Comparison of ENCODE assay signal across 14 cellular contexts in the genomic region with DNA sequence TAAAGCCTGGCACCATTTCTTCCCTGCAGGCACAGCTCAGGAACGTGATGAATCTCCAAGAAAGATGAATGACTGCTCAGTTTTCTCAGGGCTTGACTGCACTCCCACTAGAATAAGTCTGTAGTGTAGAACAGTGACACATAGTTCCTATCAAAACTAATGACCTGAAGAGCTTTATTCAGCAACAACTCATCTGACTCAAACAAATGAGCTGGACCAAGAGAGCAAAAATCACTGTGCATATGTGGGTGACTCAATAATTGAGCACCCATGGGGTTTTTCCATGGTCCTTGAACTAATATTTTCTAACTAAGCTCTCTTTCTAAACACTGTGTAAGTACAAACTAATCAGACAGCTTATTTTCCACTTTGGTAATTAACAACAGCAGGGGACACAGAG.
A peak's percentile ranks its signal among the peaks of the same experiment; 100 is the strongest.
DNase-seq lines count a peak whose midpoint lies in the region; ATAC-seq, FAIRE-seq and TF ChIP-seq lines count a peak whose summit lies in the region.
"Had no signal": no experiment of that assay in that cellular context is flagged by ENCODE, and none has a peak within 500 bp of the region (broad histone marks: within the 10 kb centered on the region; RNA-seq: fewer than 3 reads in every experiment).

No MANE protein-coding gene starts in this region.

- TF ChIP-seq CTCF in AG04450 (IDR thresholded peaks at IDR 0.05; ENCODE audit: low read depth, low read length) (no peak), bronchial epithelial cell (IDR thresholded peaks at IDR 0.05; ENCODE audit: insufficient read depth, low read length, severe bottlenecking) (no peak)

- DNase-seq in AG04450 (ENCODE audit: low read depth, low spot score) (peak; percentile 7), HS-5 (ENCODE audit: low read depth) (peak; percentile 79), bronchial epithelial cell (ENCODE audit: low read depth) (peak; percentile 57), T-helper 17 cell (no peak), activated gamma-delta T cell (lab: John Stamatoyannopoulos, UW) (no peak)
- DNase-seq: activated naive CD4-positive, alpha-beta T cell; DMS153; effector memory CD8-positive, alpha-beta T cell; NCI-H1105 treated with DMSO at 0.1 percent for 48 hours had no signal

- FAIRE-seq in bronchial epithelial cell (lab: Jason Lieb, UNC) (no peak), islet of Langerhans (lab: Jason Lieb, UNC) (peak; percentile 79)
- FAIRE-seq: A549 had no signal

- H3K4me1 Mint-ChIP-seq in T-helper 17 cell: no peaks in the 10 kb centered on the region

- no peak overlapping the region for H3K4me3 ChIP-seq in AG04450 (ENCODE audit: low read depth, low read length)
- no peak overlapping the region for H3K4me3 ChIP-seq in bronchial epithelial cell (ENCODE audit: low read depth, low read length)
- H3K4me3 ChIP-seq: A549, smooth muscle cell had no signal

- H3K9me3 ChIP-seq in AG04450 (ENCODE audit: control insufficient read depth, insufficient read depth, low read length): no peaks in the 10 kb centered on the region; the same call in 1 of the 2 replicates
- H3K9me3 ChIP-seq in T-helper 17 cell (ENCODE audit: control insufficient read depth, low read length, poor library complexity, severe bottlenecking): no peaks in the 10 kb centered on the region
- H3K9me3 ChIP-seq: A549 had no signal

- H3K27me3 ChIP-seq in AG04450 (ENCODE audit: control insufficient read depth, insufficient read depth, low read length): peaks cover 2% of the 10 kb centered on the region
- peaks cover 2% of the 10 kb centered on the region for H3K27me3 ChIP-seq in bronchial epithelial cell (ENCODE audit: control insufficient read depth, insufficient read depth, low read length)

- no peak for ATAC-seq in T-helper 17 cell
- ATAC-seq in GM18858 (IDR thresholded peaks at IDR 0.05; ENCODE audit: unreplicated experiment): no peak
- ATAC-seq in HG03095 (IDR thresholded peaks at IDR 0.05; ENCODE audit: unreplicated experiment): no peak
- ATAC-seq: effector memory CD8-positive, alpha-beta T cell had no signal

- H3K27ac ChIP-seq in AG04450 (ENCODE audit: low read depth, low read length): no peak overlapping the region
- H3K27ac ChIP-seq: A549 had no signal

- peaks cover 22% of the 10 kb centered on the region for H3K27me3 Mint-ChIP-seq in T-helper 17 cell

- CTCF ChIA-PET in AG04450 (lab: Charles Lee): no interaction called here

- POLR2A ChIA-PET in AG04450 (lab: Yijun Ruan, JAX): no interaction called here

- no peaks in the 10 kb centered on the region for H3K36me3 ChIP-seq in bronchial epithelial cell (ENCODE audit: control insufficient read depth, insufficient read depth, low read length)

- H3K36me3 Mint-ChIP-seq in T-helper 17 cell (ENCODE audit: low read depth): no peaks in the 10 kb centered on the region

- no peak overlapping the region for H3K27ac Mint-ChIP-seq in T-helper 17 cell
- H3K27ac Mint-ChIP-seq: effector memory CD8-positive, alpha-beta T cell had no signal

- H3K4me3 Mint-ChIP-seq in T-helper 17 cell: no peak overlapping the region
- H3K4me3 Mint-ChIP-seq: effector memory CD8-positive, alpha-beta T cell had no signal

Comparison
In these comparisons a context has a peak if more than half of its experiments do, and no peak if none do; other contexts are left out.
1. DNase-seq: peak in AG04450 (single experiment), HS-5 (single experiment) and bronchial epithelial cell (single experiment); none in T-helper 17 cell (0 of 3) and activated gamma-delta T cell (single experiment).